8 cellular contexts compared by ENCODE assay signal in genomic region chr14:100375273-100375962, GRCh38. TPM values are rescaled to one million over a fixed set of nuclear protein-coding genes. Genes with fewer than 3 reads are reported as not detected.
DNase-seq lines count a peak whose midpoint lies in the region; ATAC-seq and TF ChIP-seq lines count a peak whose summit lies in the region.

No MANE protein-coding gene starts in this region.

- ATAC-seq in GM18867 (IDR thresholded peaks at IDR 0.05; ENCODE audit: unreplicated experiment): peak; percentile 40
- ATAC-seq in HG03095 (IDR thresholded peaks at IDR 0.05; ENCODE audit: unreplicated experiment): peak; percentile 50
- ATAC-seq in aorta (ENCODE audit: low FRiP score): peak; percentile 81

- H3K4me1 ChIP-seq in ACC112 (ENCODE audit: control insufficient read depth, insufficient read depth, low read length, unreplicated experiment): peaks cover 19% of the 10 kb centered on the region
- H3K4me1 ChIP-seq in parathyroid adenoma: peaks cover 6% of the 10 kb centered on the region
- H3K4me1 ChIP-seq in aorta (ENCODE audit: control insufficient read depth in 1 of 2, insufficient read depth in 2 of 2, low read length in 2 of 2): peaks cover 0 to 4% of the 10 kb centered on the region in 2 donors

- WGBS in aorta, 2 donors: 3 to 6% methylated on average over 17 of the region's 17 CpGs

- DNase-seq in OCI-M1 (lab: John Stamatoyannopoulos, UW): peak; percentile 97
- peak; percentile 77 for DNase-seq in activated gamma-delta T cell treated with anti-CD3 and anti-CD28 coated beads, Interleukin-2, amount 50 U/mL, for 16 hours (ENCODE audit: low read depth)
- peak; percentile 77 for DNase-seq in glomerular endothelial cell (ENCODE audit: extremely low read depth, low read depth, low spot score)
- DNase-seq in aorta: peak; percentile 88 to 92

- H2AFZ ChIP-seq in ACC112 (ENCODE audit: low read length, unreplicated experiment) (peak overlapping the region; percentile 33), parathyroid adenoma (peak overlapping the region; percentile 85)

- TF ChIP-seq CTCF in parathyroid adenoma (IDR thresholded peaks at IDR 0.05): no peak

- H3K27ac ChIP-seq in ACC112 (ENCODE audit: low read depth, low read length): peak overlapping the region; percentile 97
- peak overlapping the region; percentile 82 for H3K27ac ChIP-seq in parathyroid adenoma
- peak overlapping the region; percentile 66 to 86 for H3K27ac ChIP-seq in aorta (ENCODE audit: low read depth in 1 of 2, low read length in 2 of 2)

- intact Hi-C loops in aorta (cut with DNase I): loop anchor here (5.0 to 10.0 kb wide), 5 partner anchors 68 to 393 kb away; partner anchors contain the start of gene SLC25A29 (in 2 of the 2)

- peak overlapping the region; percentile 90 for H3K4me3 ChIP-seq in ACC112 (ENCODE audit: low read depth, low read length)
- peak overlapping the region; percentile 83 for H3K4me3 ChIP-seq in parathyroid adenoma (ENCODE audit: low read depth, low read length)
- H3K4me3 ChIP-seq in aorta (ENCODE audit: low read length in 2 of 2): peak overlapping the region; percentile 46 to 52

- H3K36me3 ChIP-seq in ACC112 (ENCODE audit: insufficient read depth, low read length): peaks cover 12% of the 10 kb centered on the region; the same call in 1 of the 2 replicates
- H3K36me3 ChIP-seq in parathyroid adenoma (ENCODE audit: control insufficient read depth, insufficient read depth, low read length): no peaks in the 10 kb centered on the region
- H3K36me3 ChIP-seq in aorta (ENCODE audit: control insufficient read depth in 1 of 2, insufficient read depth in 2 of 2, low read length in 1 of 2): no peaks in the 10 kb centered on the region

- peaks cover 37% of the 10 kb centered on the region for H3K79me2 ChIP-seq in ACC112 (ENCODE audit: control insufficient read depth, insufficient read depth, low read length, unreplicated experiment)
- H3K79me2 ChIP-seq in parathyroid adenoma: peaks cover under 1% of the 10 kb centered on the region

- H3K27me3 ChIP-seq in ACC112 (ENCODE audit: insufficient read depth, low read length) (no peaks in the 10 kb centered on the region), parathyroid adenoma (ENCODE audit: control insufficient read depth, insufficient read depth, low read length) (no peaks in the 10 kb centered on the region), aorta (ENCODE audit: control insufficient read depth in 1 of 2, insufficient read depth in 2 of 2, low read length in 1 of 2) (no peaks in the 10 kb centered on the region)

- H3K4me2 ChIP-seq in parathyroid adenoma (ENCODE audit: low read length): peak overlapping the region; percentile 84

- H3K9me3 ChIP-seq in parathyroid adenoma (ENCODE audit: control insufficient read depth, low read length): no peaks in the 10 kb centered on the region
- no peaks in the 10 kb centered on the region for H3K9me3 ChIP-seq in aorta (ENCODE audit: control insufficient read depth, low read length)

- no peak overlapping the region for H3K9ac ChIP-seq in parathyroid adenoma

RNA-seq across cellular contexts. Expression of gene WDR25, which starts 0.9 kb away (rescaled TPM):
- total RNA-seq in glomerular endothelial cell: 15.5 and 22.2 TPM in 2 replicates
- total RNA-seq in aorta: 1 to 10 TPM; 8.3 to 8.8 TPM
- polyA plus RNA-seq in aorta: 1 to 10 TPM; 5.1 to 7.3 TPM

RNA-seq across cellular contexts. Expression of gene SLC25A47, which starts 52.3 kb away (rescaled TPM):
- 0.05 TPM in 1 of 2 replicates, not detected in the other for total RNA-seq in glomerular endothelial cell
- not detected for total RNA-seq in aorta
- polyA plus RNA-seq in aorta: not detected

Comparison
In these comparisons a context has a peak if more than half of its experiments do, and no peak if none do; other contexts are left out.
1. Peak in every context shown above with its lines: DNase-seq, ATAC-seq, H3K4me3 ChIP-seq and H3K27ac ChIP-seq.